Comparison of ENCODE assay signal across 8 cellular contexts in genomic region chr16:380837-381787, GRCh38. TPM values are rescaled to one million over a fixed set of nuclear protein-coding genes. Genes with fewer than 3 reads are reported as not detected.
DNase-seq lines count a peak whose midpoint lies in the region; ATAC-seq and TF ChIP-seq lines count a peak whose summit lies in the region.

No MANE protein-coding gene starts in this region.

- H3F3A ChIP-seq in neural progenitor cell (ENCODE audit: low read depth) = peaks cover 46% of the 10 kb centered on the region

- peak; percentile 46 for DNase-seq in NCI-H748 (lab: John Stamatoyannopoulos, UW; ENCODE audit: unreplicated experiment)
- no peak for DNase-seq in NCI-H748 treated with DMSO at 0.1 percent for 48 hours (lab: John Stamatoyannopoulos, UW)
- no peak for DNase-seq in T-helper 2 cell treated with Interferon-gamma antibody and Interleukin-4, amounts not matched to agents 5 μg/mL and 100 μg/mL, for 36 hours (ENCODE audit: low spot score)
- DNase-seq in neural progenitor cell (ENCODE audit: low spot score) = peak; percentile 57
- DNase-seq in NK-92 treated with Interleukin-12 subunit alpha and Interleukin-12 subunit beta, amount 100 ng/mL, for 24 hours (lab: John Stamatoyannopoulos, UW) = no peak
- no peak for DNase-seq in DMS153 (lab: John Stamatoyannopoulos, UW)

- H3K9me3 ChIP-seq in neural progenitor cell (ENCODE audit: low read depth) = no peaks in the 10 kb centered on the region

- peaks cover 27% of the 10 kb centered on the region for H3K27me3 ChIP-seq in neural progenitor cell

- H2AFZ ChIP-seq in neural progenitor cell (replicated peaks) = no peak overlapping the region

- no peak overlapping the region for H3K27ac Mint-ChIP-seq in T-helper 2 cell treated with Interferon-gamma antibody and Interleukin-4, amounts not matched to agents 5 μg/mL and 100 μg/mL, for 36 hours
- H3K27ac Mint-ChIP-seq in neural progenitor cell = no peak overlapping the region

- H3K4me3 ChIP-seq in neural progenitor cell = peak overlapping the region; percentile 69

- no peaks in the 10 kb centered on the region for H3K36me3 Mint-ChIP-seq in T-helper 2 cell treated with Interferon-gamma antibody and Interleukin-4, amounts not matched to agents 5 μg/mL and 100 μg/mL, for 36 hours (ENCODE audit: low read depth)
- no peaks in the 10 kb centered on the region for H3K36me3 Mint-ChIP-seq in neural progenitor cell

- peak overlapping the region; percentile 99 for H3K4me2 ChIP-seq in neural progenitor cell

- H3K9me3 Mint-ChIP-seq in T-helper 2 cell treated with Interferon-gamma antibody and Interleukin-4, amounts not matched to agents 5 μg/mL and 100 μg/mL, for 36 hours = no peaks in the 10 kb centered on the region
- H3K9me3 Mint-ChIP-seq in neural progenitor cell = no peaks in the 10 kb centered on the region

- peaks cover 50% of the 10 kb centered on the region for H4K20me1 ChIP-seq in neural progenitor cell (ENCODE audit: low read depth)

- no peaks in the 10 kb centered on the region for H3K36me3 ChIP-seq in neural progenitor cell

- no peak overlapping the region for H3K27ac ChIP-seq in neural progenitor cell

- peak overlapping the region; percentile 77 for H3K9ac ChIP-seq in neural progenitor cell

- H3K27me3 Mint-ChIP-seq in T-helper 2 cell treated with Interferon-gamma antibody and Interleukin-4, amounts not matched to agents 5 μg/mL and 100 μg/mL, for 36 hours (ENCODE audit: low read depth) = peaks cover 10% of the 10 kb centered on the region
- H3K27me3 Mint-ChIP-seq in neural progenitor cell (ENCODE audit: insufficient read depth, low read depth) = peaks cover 13% of the 10 kb centered on the region

- ATAC-seq in HG02840 (IDR thresholded peaks at IDR 0.05; ENCODE audit: low FRiP score, unreplicated experiment) (peak; percentile 25), esophagus mucosa (peak; percentile 4)

- H3K4me1 ChIP-seq in neural progenitor cell = peaks cover 30% of the 10 kb centered on the region

- no peak for TF ChIP-seq CTCF in neural progenitor cell (IDR thresholded peaks at IDR 0.05)

- H3K4me3 Mint-ChIP-seq in T-helper 2 cell treated with Interferon-gamma antibody and Interleukin-4, amounts not matched to agents 5 μg/mL and 100 μg/mL, for 36 hours = peak overlapping the region; percentile 62
- H3K4me3 Mint-ChIP-seq in neural progenitor cell = peak overlapping the region; percentile 86

- H3K79me2 ChIP-seq in neural progenitor cell (ENCODE audit: low read depth) = peaks cover 23% of the 10 kb centered on the region

- H3K4me1 Mint-ChIP-seq in T-helper 2 cell treated with Interferon-gamma antibody and Interleukin-4, amounts not matched to agents 5 μg/mL and 100 μg/mL, for 36 hours (ENCODE audit: low read depth) = peaks cover 14% of the 10 kb centered on the region
- peaks cover 27% of the 10 kb centered on the region for H3K4me1 Mint-ChIP-seq in neural progenitor cell

RNA-seq across cellular contexts. Expression of gene PGAP6, which starts 0.7 kb away (rescaled TPM):
- total RNA-seq in esophagus mucosa (14.5 TPM), neural progenitor cell (ENCODE audit: low replicate concordance) (16.7 and 49.5 TPM in 2 replicates)

RNA-seq across cellular contexts. Expression of gene MRPL28, which starts 10.8 kb away (rescaled TPM):
- total RNA-seq in esophagus mucosa (50.8 TPM), neural progenitor cell (ENCODE audit: low replicate concordance) (82.2 and 138 TPM in 2 replicates)

RNA-seq across cellular contexts. Expression of gene NME4, which starts 15.9 kb away (rescaled TPM):
- total RNA-seq in esophagus mucosa = 25.3 TPM
- total RNA-seq in neural progenitor cell (ENCODE audit: low replicate concordance) = 93.3 and 236 TPM in 2 replicates

RNA-seq across cellular contexts. Expression of gene DECR2, which starts 20.6 kb away (rescaled TPM):
- total RNA-seq in esophagus mucosa = 8.4 TPM
- 7.1 and 24.3 TPM in 2 replicates for total RNA-seq in neural progenitor cell (ENCODE audit: low replicate concordance)

RNA-seq across cellular contexts. Expression of gene AXIN1, which starts 28.6 kb away (rescaled TPM):
- total RNA-seq in esophagus mucosa = 15.3 TPM
- total RNA-seq in neural progenitor cell (ENCODE audit: low replicate concordance) = 19.6 and 35.4 TPM in 2 replicates

Comparison
In these comparisons a context has a peak if more than half of its experiments do, and no peak if none do; other contexts are left out.
1. DNase-seq: peak in NCI-H748 (single experiment) and neural progenitor cell (single experiment); none in NCI-H748 treated with DMSO at 0.1 percent for 48 hours (single experiment), T-helper 2 cell treated with Interferon-gamma antibody and Interleukin-4, amounts not matched to agents 5 μg/mL and 100 μg/mL, for 36 hours (single experiment), NK-92 treated with Interleukin-12 subunit alpha and Interleukin-12 subunit beta, amount 100 ng/mL, for 24 hours (single experiment) and DMS153 (single experiment).